21 cellular contexts compared by ENCODE assay signal in genomic region chr18:33097126-33097525, GRCh38.
A peak's percentile ranks its signal among the peaks of the same experiment; 100 is the strongest.
DNase-seq lines count a peak whose midpoint lies in the region; ATAC-seq, FAIRE-seq and TF ChIP-seq lines count a peak whose summit lies in the region.
"Had no signal": no experiment of that assay in that cellular context is flagged by ENCODE, and none has a peak within 500 bp of the region (broad histone marks: within the 10 kb centered on the region; RNA-seq: fewer than 3 reads in every experiment).

No MANE protein-coding gene starts in this region.

- CTCF ChIA-PET in T-cell (lab: Charles Lee): no interaction called here

- peaks cover 14% of the 10 kb centered on the region for H3K4me1 Mint-ChIP-seq in astrocyte (ENCODE audit: low read depth, unreplicated experiment)
- H3K4me1 Mint-ChIP-seq in T-cell: no peaks in the 10 kb centered on the region

- TF ChIP-seq POLR2A in transverse colon (IDR thresholded peaks at IDR 0.05): no peak

- H3K9ac ChIP-seq in astrocyte (ENCODE audit: low read length): no peak overlapping the region

- H3K4me3 ChIP-seq in astrocyte (ENCODE audit: insufficient read depth, low read depth, low read length) (no peak overlapping the region), hepatocyte (no peak overlapping the region), transverse colon (no peak overlapping the region)
- H3K4me3 ChIP-seq: GM12878, SK-N-MC had no signal

- 97% methylated on average over 3 of the region's 3 CpGs for WGBS in hepatocyte (ENCODE audit: low lambda C conversion rate, missing lambda C conversion rate)
- WGBS in transverse colon (ENCODE audit: low coverage in 1 of 2), 2 donors: 80 to 100% methylated on average over 1 to 3 of the region's 3 CpGs

- no peak for ATAC-seq in T-cell (replicated peaks in 1 of 4)
- ATAC-seq: GM12878 had no signal

- H3K27me3 Mint-ChIP-seq in astrocyte (ENCODE audit: low read depth, unreplicated experiment): no peaks in the 10 kb centered on the region
- no peaks in the 10 kb centered on the region for H3K27me3 Mint-ChIP-seq in T-cell

- H3K4me3 Mint-ChIP-seq in astrocyte (ENCODE audit: unreplicated experiment) (no peak overlapping the region), T-cell (no peak overlapping the region)

- H3K9me2 ChIP-seq in hepatocyte (replicated peaks; ENCODE audit: insufficient read depth): no peaks in the 10 kb centered on the region

- no peak for TF ChIP-seq CTCF in D721Med (IDR thresholded peaks at IDR 0.05; ENCODE audit: insufficient read depth, missing control alignments)
- TF ChIP-seq CTCF in astrocyte (IDR thresholded peaks at IDR 0.05; ENCODE audit: insufficient read depth, low read depth, low read length): no peak
- TF ChIP-seq CTCF in hepatocyte (IDR thresholded peaks at IDR 0.05; ENCODE audit: poor library complexity): no peak
- no peak for TF ChIP-seq CTCF in transverse colon (IDR thresholded peaks at IDR 0.05)

- no peaks in the 10 kb centered on the region for H3K79me2 ChIP-seq in astrocyte (ENCODE audit: insufficient read depth, low read length)
- H3K79me2 ChIP-seq in hepatocyte: no peaks in the 10 kb centered on the region

- H3K27ac ChIP-seq in astrocyte (ENCODE audit: low read depth, low read length) (no peak overlapping the region), hepatocyte (no peak overlapping the region), transverse colon (no peak overlapping the region)
- H3K27ac ChIP-seq: SK-N-MC had no signal

- H3K36me3 Mint-ChIP-seq in astrocyte (ENCODE audit: low read depth, unreplicated experiment) (no peaks in the 10 kb centered on the region), T-cell (no peaks in the 10 kb centered on the region)

- no peaks in the 10 kb centered on the region for H3K27me3 ChIP-seq in astrocyte (ENCODE audit: insufficient read depth, low read length)
- H3K27me3 ChIP-seq in hepatocyte: no peaks in the 10 kb centered on the region
- H3K27me3 ChIP-seq in transverse colon: no peaks in the 10 kb centered on the region

- H3K9me3 ChIP-seq in astrocyte (ENCODE audit: insufficient read depth, low read depth, low read length) (no peaks in the 10 kb centered on the region), hepatocyte (ENCODE audit: low read depth) (no peaks in the 10 kb centered on the region), transverse colon (no peaks in the 10 kb centered on the region)

- H3K4me1 ChIP-seq in astrocyte (ENCODE audit: insufficient read depth, low read length): no peaks in the 10 kb centered on the region
- no peaks in the 10 kb centered on the region for H3K4me1 ChIP-seq in hepatocyte (ENCODE audit: insufficient read depth)
- H3K4me1 ChIP-seq in transverse colon: no peaks in the 10 kb centered on the region

- H4K20me1 ChIP-seq in astrocyte (ENCODE audit: insufficient read depth, low read length) (no peaks in the 10 kb centered on the region), hepatocyte (ENCODE audit: insufficient read depth, poor library complexity, severe bottlenecking) (no peaks in the 10 kb centered on the region)

- TF ChIP-seq EP300 in transverse colon (IDR thresholded peaks at IDR 0.05; ENCODE audit: low read depth): no peak

- in situ Hi-C loops in transverse colon (cut with MboI; ENCODE audit: low pct_ligation_motif_present in 1 of 4, low pct_unique_long_range_greater_than_20kb in 1 of 4, low sequenced_read_pairs in 3 of 4): no loop called here

- DNase-seq in D721Med (ENCODE audit: insufficient read length, low spot score) (no peak), astrocyte (ENCODE audit: low read depth) (peak; percentile 17), hepatocyte (ENCODE audit: low spot score) (peak; percentile 4), renal cortical epithelial cell (ENCODE audit: low read depth) (peak; percentile 59), transverse colon (no peak), iPS-NIHi7 (ENCODE audit: extremely low spot score) (no peak), T-cell (no peak)
- no peak for DNase-seq in stimulated activated CD4-positive, alpha-beta T cell treated with anti-CD3 and anti-CD28 coated beads, Interleukin-2, amount 100 ng/mL, for 48 hours
- DNase-seq: DMS53, GOT3, HCEC 1CT, IMR-90, KG1, MM.1S, NCI-H2029, NCI-H526 treated with DMSO at 0.1 percent for 48 hours, SIG-M5 had no signal

- FAIRE-seq in D721Med (lab: Jason Lieb, UNC) (peak; percentile 60), astrocyte (lab: Jason Lieb, UNC) (no peak)
- FAIRE-seq: G401.6, GM12878, RCC 7860 had no signal

- intact Hi-C loops in transverse colon (cut with DNase I; ENCODE audit: low total_unique reads): no loop called here

- H3K36me3 ChIP-seq in astrocyte (ENCODE audit: insufficient read depth, low read length) (no peaks in the 10 kb centered on the region), hepatocyte (replicated peaks; ENCODE audit: insufficient read depth, low read depth) (no peaks in the 10 kb centered on the region), transverse colon (no peaks in the 10 kb centered on the region)

- POLR2A ChIA-PET in T-cell (lab: Charles Lee): no interaction called here

- H3K4me2 ChIP-seq in astrocyte (ENCODE audit: low read length): no peak overlapping the region
- no peak overlapping the region for H3K4me2 ChIP-seq in hepatocyte

- H3K27ac Mint-ChIP-seq in astrocyte (ENCODE audit: unreplicated experiment): no peak overlapping the region
- no peak overlapping the region for H3K27ac Mint-ChIP-seq in T-cell

- H2AFZ ChIP-seq in astrocyte (ENCODE audit: low read depth, low read length) (no peak overlapping the region), hepatocyte (no peak overlapping the region)

- no peaks in the 10 kb centered on the region for H3K9me3 Mint-ChIP-seq in astrocyte (ENCODE audit: unreplicated experiment)
- peaks cover 0 to 6% (median 3%) of the 10 kb centered on the region in 3 donors for H3K9me3 Mint-ChIP-seq in T-cell

Comparison
In these comparisons a context has a peak if more than half of its experiments do, and no peak if none do; other contexts are left out.
1. DNase-seq: peak in astrocyte (single experiment), hepatocyte (single experiment) and renal cortical epithelial cell (single experiment); none in D721Med (single experiment), stimulated activated CD4-positive, alpha-beta T cell treated with anti-CD3 and anti-CD28 coated beads, Interleukin-2, amount 100 ng/mL, for 48 hours (0 of 2), transverse colon (single experiment), iPS-NIHi7 (single experiment) and T-cell (0 of 34).